In genomic region chr10:45361983-45362799, GRCh38 we compare ENCODE assay signal across 18 cellular contexts. TPM values are rescaled to one million over a fixed set of nuclear protein-coding genes. Genes with fewer than 3 reads are reported as not detected.
A peak's percentile ranks its signal among the peaks of the same experiment; 100 is the strongest.
DNase-seq lines count a peak whose midpoint lies in the region; FAIRE-seq and TF ChIP-seq lines count a peak whose summit lies in the region.
"Not testable (repeated sequence)": the region's sequence is repeated elsewhere in the genome, so short reads cannot be mapped to it uniquely, and the experiment has no call there.
"Had no signal": no experiment of that assay in that cellular context is flagged by ENCODE, and none has a peak within 500 bp of the region (broad histone marks: within the 10 kb centered on the region; RNA-seq: fewer than 3 reads in every experiment).

No MANE protein-coding gene starts in this region.

- peaks cover 24% of the 10 kb centered on the region for H3K4me1 Mint-ChIP-seq in activated CD4-positive, alpha-beta T cell treated with anti-CD3 and anti-CD28 coated beads, Interleukin-2, amount 10 ng/mL, durations not matched to agents 7 days and 5 days
- not testable (repeated sequence) for H3K4me1 Mint-ChIP-seq in mesothelial cell of epicardium

- H3K4me3 ChIP-seq in HUES6 (ENCODE audit: low read depth, low read length) (peak overlapping the region; percentile 72), bronchial epithelial cell (ENCODE audit: low read depth, low read length) (peak overlapping the region; percentile 6), iPS-11a (ENCODE audit: low read depth, low read length) (peak overlapping the region; percentile 43), suprapubic skin (peak overlapping the region; percentile 4)

- TF ChIP-seq CTCF in bronchial epithelial cell (IDR thresholded peaks at IDR 0.05; ENCODE audit: insufficient read depth, low read length, severe bottlenecking); mesothelial cell of epicardium (IDR thresholded peaks at IDR 0.05; ENCODE audit: unreplicated experiment); suprapubic skin (IDR thresholded peaks at IDR 0.05): not testable (repeated sequence)

- not testable (repeated sequence) for H3K36me3 Mint-ChIP-seq in activated CD4-positive, alpha-beta T cell treated with anti-CD3 and anti-CD28 coated beads, Interleukin-2, amount 10 ng/mL, durations not matched to agents 7 days and 5 days (ENCODE audit: low read depth); mesothelial cell of epicardium

- not testable (repeated sequence) for FAIRE-seq in bronchial epithelial cell (lab: Jason Lieb, UNC)

- not testable (repeated sequence) for H3K9ac ChIP-seq in HUES6 (ENCODE audit: low read length)

- 54% methylated on average over 18 of the region's 18 CpGs for WGBS in suprapubic skin

- not testable (repeated sequence) for TF ChIP-seq POLR2A in suprapubic skin (IDR thresholded peaks at IDR 0.05)

- not testable (repeated sequence) for H3K9me3 ChIP-seq in HUES6 (ENCODE audit: control insufficient read depth, insufficient read depth, low read depth, low read length); suprapubic skin

- not testable (repeated sequence) for H3K9me3 Mint-ChIP-seq in activated CD4-positive, alpha-beta T cell treated with anti-CD3 and anti-CD28 coated beads, Interleukin-2, amount 10 ng/mL, durations not matched to agents 7 days and 5 days
- peaks cover 14% of the 10 kb centered on the region for H3K9me3 Mint-ChIP-seq in mesothelial cell of epicardium

- not testable (repeated sequence) for H3K4me3 Mint-ChIP-seq in activated CD4-positive, alpha-beta T cell treated with anti-CD3 and anti-CD28 coated beads, Interleukin-2, amount 10 ng/mL, durations not matched to agents 7 days and 5 days
- peak overlapping the region; percentile 64 for H3K4me3 Mint-ChIP-seq in mesothelial cell of epicardium

- H3K27me3 Mint-ChIP-seq in activated CD4-positive, alpha-beta T cell treated with anti-CD3 and anti-CD28 coated beads, Interleukin-2, amount 10 ng/mL, durations not matched to agents 7 days and 5 days, result peaks cover 58% of the 10 kb centered on the region
- peaks cover 46% of the 10 kb centered on the region for H3K27me3 Mint-ChIP-seq in mesothelial cell of epicardium (ENCODE audit: low read depth)

- DNase-seq in DMS53 (lab: John Stamatoyannopoulos, UW) (peak; percentile 67), NCI-H526 (lab: John Stamatoyannopoulos, UW) (peak; percentile 59 to 64), bronchial epithelial cell (ENCODE audit: low read depth) (peak; percentile 51)
- DNase-seq in activated CD4-positive, alpha-beta T cell treated with anti-CD3 and anti-CD28 coated beads, Interleukin-2, amount 10 ng/mL, durations not matched to agents 7 days and 5 days, result peak; percentile 68
- not testable (repeated sequence) for DNase-seq in mesothelial cell of epicardium (ENCODE audit: low spot score in 2 of 2, unreplicated experiment in 2 of 2); suprapubic skin (ENCODE audit: low spot score in 2 of 2)

- not testable (repeated sequence) for H3K27me3 ChIP-seq in HUES6 (ENCODE audit: control insufficient read depth, insufficient read depth, low read length); bronchial epithelial cell (ENCODE audit: control insufficient read depth, insufficient read depth, low read length); suprapubic skin

- peak overlapping the region; percentile 54 for H3K27ac Mint-ChIP-seq in activated CD4-positive, alpha-beta T cell treated with anti-CD3 and anti-CD28 coated beads, Interleukin-2, amount 10 ng/mL, durations not matched to agents 7 days and 5 days
- not testable (repeated sequence) for H3K27ac Mint-ChIP-seq in mesothelial cell of epicardium

- H3K4me1 ChIP-seq in HUES6 (ENCODE audit: control insufficient read depth, insufficient read depth, low read length); suprapubic skin: not testable (repeated sequence)

- H3K27ac ChIP-seq in HUES6 (ENCODE audit: low read depth, low read length); suprapubic skin: not testable (repeated sequence)

- CTCF ChIA-PET in activated CD4-positive, alpha-beta T cell treated with anti-CD3 and anti-CD28 coated beads, Interleukin-2, amount 10 ng/mL, durations not matched to agents 7 days and 5 days (lab: Charles Lee), result not testable (repeated sequence)

- not testable (repeated sequence) for H3K36me3 ChIP-seq in HUES6 (ENCODE audit: control insufficient read depth, insufficient read depth, low read length); bronchial epithelial cell (ENCODE audit: control insufficient read depth, insufficient read depth, low read length); suprapubic skin

- POLR2A ChIA-PET in activated CD4-positive, alpha-beta T cell treated with anti-CD3 and anti-CD28 coated beads, Interleukin-2, amount 10 ng/mL, durations not matched to agents 7 days and 5 days (lab: Charles Lee), result not testable (repeated sequence)

- TF ChIP-seq EP300 in suprapubic skin (IDR thresholded peaks at IDR 0.05), result not testable (repeated sequence)

RNA-seq across cellular contexts. Expression of gene ALOX5, which starts 11.8 kb away (rescaled TPM):
- 1 to 10 TPM; 6.7 to 9.0 TPM for total RNA-seq in activated CD4-positive, alpha-beta T cell treated with anti-CD3 and anti-CD28 coated beads, Interleukin-2, amount 10 ng/mL, durations not matched to agents 7 days and 5 days
- total RNA-seq in bronchial epithelial cell, result 0.13 and 0.26 TPM in 2 replicates
- 8.6 to 10.6 TPM (median 9.6 TPM) in 3 replicates for total RNA-seq in mesothelial cell of epicardium
- 10 to 100 TPM; 12.3 to 46.1 (median 14.7) TPM for total RNA-seq in suprapubic skin
- total RNA-seq: IMR-90, MCF 10A, NCI-H460, SJCRH30 had no signal

RNA-seq across cellular contexts. Expression of gene OR13A1, which starts 46.8 kb away (rescaled TPM):
- total RNA-seq in activated CD4-positive, alpha-beta T cell treated with anti-CD3 and anti-CD28 coated beads, Interleukin-2, amount 10 ng/mL, durations not matched to agents 7 days and 5 days, result under 1 TPM; 0.10 to 0.15 TPM
- total RNA-seq in bronchial epithelial cell, result not detected in 2 replicates
- total RNA-seq in mesothelial cell of epicardium, result 0.13 to 0.35 TPM (median 0.16 TPM) in 3 replicates
- total RNA-seq in suprapubic skin, result not detected
- total RNA-seq: activated CD8-positive, alpha-beta memory T cell treated with anti-CD3 and anti-CD28 coated beads for 36 hours; activated T-cell treated with anti-CD3 and anti-CD28 coated beads, Interleukin-2, amount 50 U/mL, for 4 hours; gastroesophageal sphincter; IMR-90; MCF 10A; mesenteric fat pad; natural killer cell; NCI-H460; right lobe of liver; SJCRH30 had no signal

Comparison
In these comparisons a context has a peak if more than half of its experiments do, and no peak if none do; other contexts are left out.
1. H3K4me3 ChIP-seq: peak in every context shown above with its lines; median percentile 72 in HUES6; 43 in iPS-11a; 6 in bronchial epithelial cell; 4 in suprapubic skin.